30 cellular contexts compared by ENCODE assay signal in the genomic region with DNA sequence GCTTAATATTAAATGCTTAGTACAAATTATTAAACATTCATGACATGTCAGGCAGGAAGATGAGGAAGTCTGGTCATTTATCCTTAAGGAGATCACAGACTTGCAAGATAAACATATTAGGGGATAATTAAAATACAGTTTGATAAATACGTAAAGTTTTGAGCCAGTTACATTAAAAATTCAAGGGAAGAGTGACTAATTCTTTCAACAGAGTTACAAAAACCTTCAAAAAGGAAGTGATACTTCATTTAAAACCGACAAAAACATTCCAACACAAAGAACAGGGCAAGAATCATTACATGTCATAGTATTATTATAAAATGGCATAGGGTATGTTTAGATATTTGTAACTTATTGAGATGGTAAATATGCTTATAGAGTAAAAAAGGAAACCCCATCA.
"Had no signal": no experiment of that assay in that cellular context is flagged by ENCODE, and none has a peak within 500 bp of the region (broad histone marks: within the 10 kb centered on the region; RNA-seq: fewer than 3 reads in every experiment).

No MANE protein-coding gene starts in this region.

- H3K36me3 ChIP-seq: esophagus muscularis mucosa, lower lobe of right lung, neural progenitor cell, sigmoid colon, stomach, thyroid gland, upper lobe of left lung, vagina had no signal

- H3K4me1 ChIP-seq: esophagus muscularis mucosa, foreskin keratinocyte, lower lobe of right lung, neural progenitor cell, parathyroid adenoma, psoas muscle, sigmoid colon, stomach, thyroid gland, upper lobe of left lung, vagina had no signal

- H3K27me3 ChIP-seq: esophagus muscularis mucosa, foreskin keratinocyte, neural progenitor cell, sigmoid colon, stomach, thyroid gland, upper lobe of left lung, vagina had no signal

- H2AFZ ChIP-seq: neural progenitor cell, parathyroid adenoma had no signal

- H3K27ac ChIP-seq: esophagus muscularis mucosa, foreskin keratinocyte, lower lobe of right lung, neural progenitor cell, parathyroid adenoma, psoas muscle, sigmoid colon, stomach, thyroid gland, upper lobe of left lung, vagina had no signal

- H3K4me3 ChIP-seq: esophagus muscularis mucosa, lower lobe of right lung, neural progenitor cell, psoas muscle, sigmoid colon, smooth muscle cell, stomach, thyroid gland, upper lobe of left lung, vagina had no signal

- H3K79me2 ChIP-seq: parathyroid adenoma had no signal

- H3K9ac ChIP-seq: neural progenitor cell, parathyroid adenoma had no signal

- DNase-seq: activated CD4-positive, alpha-beta T cell treated with anti-CD3 and anti-CD28 coated beads for 1 hour; activated CD4-positive, alpha-beta T cell treated with anti-CD3 and anti-CD28 coated beads, Interleukin-2, amount 10 ng/mL, durations not matched to agents 7 days and 5 days; activated CD8-positive, alpha-beta T cell treated with anti-CD3 and anti-CD28 coated beads for 36 hours; activated gamma-delta T cell treated with Interleukin-2 at 50 U/mL for 16 hours; activated naive CD8-positive, alpha-beta T cell treated with anti-CD3 and anti-CD28 coated beads, Interleukin-2, amount 50 U/mL, for 24 hours; activated T-cell treated with anti-CD3 and anti-CD28 coated beads, Interleukin-2, amount 50 U/mL, for 4 hours; amygdala; caudate nucleus; cortex of kidney; foreskin keratinocyte; kidney glomerular epithelial cell; lower lobe of right lung; mesendoderm; natural killer cell; occipital lobe; sigmoid colon; stimulated activated CD4-positive, alpha-beta T cell treated with anti-CD3 and anti-CD28 coated beads, Interleukin-2, amount 100 ng/mL, for 24 hours; stimulated activated naive B cell treated with anti-CD40 and anti-IgM and Interleukin-4, amounts not matched to agents 10 μg/mL and 1 μg/mL and 100 μg/mL, for 72 hours; stomach; thyroid gland had no signal

- H3K4me2 ChIP-seq: neural progenitor cell, smooth muscle cell had no signal

- H3K9me3 ChIP-seq: esophagus muscularis mucosa, lower lobe of right lung, psoas muscle, sigmoid colon, stomach, thyroid gland, upper lobe of left lung, vagina had no signal

- ATAC-seq: activated CD8-positive, alpha-beta T cell treated with anti-CD3 and anti-CD28 coated beads for 36 hours; activated naive CD8-positive, alpha-beta T cell treated with anti-CD3 and anti-CD28 coated beads, Interleukin-2, amount 50 U/mL, for 24 hours; activated T-cell treated with anti-CD3 and anti-CD28 coated beads, Interleukin-2, amount 50 U/mL, for 4 hours; activated T-helper 17 cell treated with anti-CD3 and anti-CD28 coated beads, Interleukin-2, amount 50 U/mL, for 72 hours; foreskin keratinocyte; left lobe of liver; lower lobe of right lung; natural killer cell; psoas muscle; stimulated activated naive B cell treated with anti-CD40 and anti-IgM and Interleukin-4, amounts not matched to agents 10 μg/mL and 1 μg/mL and 100 μg/mL, for 72 hours; WTC11 had no signal
